In the genomic region with DNA sequence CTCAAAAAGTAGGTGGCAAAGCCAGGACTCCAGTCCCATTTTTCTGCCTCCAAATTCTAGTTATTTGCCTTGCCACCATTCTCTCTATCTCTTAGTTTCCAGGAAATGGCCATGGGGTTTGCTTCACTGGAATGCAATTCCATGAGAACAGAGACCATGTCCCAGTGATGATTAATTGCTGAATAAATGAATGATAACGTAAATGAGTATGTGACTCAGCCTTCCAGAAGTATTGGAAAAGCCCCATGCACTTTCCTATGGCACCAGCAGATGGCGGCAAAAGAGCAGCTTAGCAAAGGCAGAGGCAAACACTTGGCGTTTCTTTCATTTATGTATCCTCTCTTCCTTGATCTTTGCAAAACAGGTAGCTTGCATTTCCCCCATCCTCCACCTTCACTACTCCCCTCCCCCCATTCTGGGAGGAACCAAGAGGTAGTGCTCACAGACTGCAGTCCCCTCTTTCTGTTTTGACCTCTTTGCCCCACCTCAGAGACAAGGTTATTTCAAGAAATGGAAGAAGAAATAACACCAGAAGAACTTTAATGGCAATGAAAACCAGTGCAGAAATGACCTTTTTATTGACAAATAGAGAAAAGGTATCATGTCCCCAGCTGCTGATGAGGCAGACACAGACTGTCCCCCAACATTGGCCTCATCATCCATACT, we compare ENCODE assay signal across 1 cellular context.
TF ChIP-seq lines count a peak whose summit lies in the region.

No MANE protein-coding gene starts in this region.

TF ChIP-seq in H1, 55 proteins besides CTCF, POLR2A, EP300 and RAD21:
- peak; percentile 17; the same call in 1 of the 2 replicates for TF ChIP-seq JUND (IDR thresholded peaks at IDR 0.05; ENCODE audit: low read length)
- TF ChIP-seq TCF12 (IDR thresholded peaks at IDR 0.05; ENCODE audit: low read depth, low read length) = 0 out of 2 replicates have a peak, but pooled peaks have one; percentile 19
- peak; percentile 4; the same call in 1 of the 2 replicates for TF ChIP-seq MAFK (IDR thresholded peaks at IDR 0.05; ENCODE audit: low read depth, low read length)
- TF ChIP-seq JUN (IDR thresholded peaks at IDR 0.05; ENCODE audit: low read depth, low read length) = no peak
- no peak for TF ChIP-seq SAP30 (IDR thresholded peaks at IDR 0.05; ENCODE audit: insufficient read depth, insufficient replicate concordance, low read length)
- TF ChIP-seq, protein P1, sequence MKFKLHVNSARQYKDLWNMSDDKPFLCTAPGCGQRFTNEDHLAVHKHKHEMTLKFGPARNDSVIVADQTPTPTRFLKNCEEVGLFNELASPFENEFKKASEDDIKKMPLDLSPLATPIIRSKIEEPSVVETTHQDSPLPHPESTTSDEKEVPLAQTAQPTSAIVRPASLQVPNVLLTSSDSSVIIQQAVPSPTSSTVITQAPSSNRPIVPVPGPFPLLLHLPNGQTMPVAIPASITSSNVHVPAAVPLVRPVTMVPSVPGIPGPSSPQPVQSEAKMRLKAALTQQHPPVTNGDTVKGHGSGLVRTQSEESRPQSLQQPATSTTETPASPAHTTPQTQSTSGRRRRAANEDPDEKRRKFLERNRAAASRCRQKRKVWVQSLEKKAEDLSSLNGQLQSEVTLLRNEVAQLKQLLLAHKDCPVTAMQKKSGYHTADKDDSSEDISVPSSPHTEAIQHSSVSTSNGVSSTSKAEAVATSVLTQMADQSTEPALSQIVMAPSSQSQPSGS (IDR thresholded peaks at IDR 0.05; ENCODE audit: low read length) = no peak
